Comparison of ENCODE assay signal across 8 cellular contexts in the genomic region with DNA sequence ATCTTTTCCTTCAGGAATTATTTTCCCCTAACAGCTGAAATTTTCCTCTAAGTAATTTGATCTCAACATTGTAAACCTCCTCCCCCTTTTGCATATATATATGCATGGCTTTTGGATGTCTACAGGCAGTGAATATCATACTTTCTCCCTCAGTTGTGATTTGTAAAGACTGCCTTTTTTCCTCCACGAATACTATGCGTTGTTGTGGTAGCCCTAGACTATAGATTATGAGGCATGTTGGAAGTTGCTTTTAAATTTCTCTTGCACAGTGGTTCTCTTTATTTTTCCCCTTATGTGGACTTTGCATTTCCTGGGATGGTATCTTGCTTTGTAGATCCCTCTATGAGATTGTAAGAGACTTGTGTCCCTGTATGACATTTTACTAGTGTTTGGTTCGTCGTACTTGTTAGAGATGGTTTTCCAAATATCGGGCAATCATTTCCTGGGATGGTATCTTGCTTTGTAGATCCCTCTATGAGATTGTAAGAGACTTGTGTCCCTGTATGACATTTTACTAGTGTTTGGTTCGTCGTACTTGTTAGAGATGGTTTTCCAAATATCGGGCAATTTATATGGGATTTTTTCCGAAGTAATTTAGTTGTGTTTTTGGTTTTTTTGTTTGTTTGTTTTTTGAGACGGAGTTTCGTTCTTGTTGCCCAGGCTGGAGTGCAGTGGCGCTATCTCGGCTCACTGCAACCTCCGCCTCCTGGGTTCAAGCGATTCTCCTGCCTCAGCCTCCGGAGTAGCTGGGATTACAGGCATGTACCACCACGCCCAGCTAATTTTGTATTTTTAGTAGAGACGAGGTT. TPM values are rescaled to one million over a fixed set of nuclear protein-coding genes. Genes with fewer than 3 reads are reported as not detected.
DNase-seq lines count a peak whose midpoint lies in the region; ATAC-seq, FAIRE-seq and TF ChIP-seq lines count a peak whose summit lies in the region.
"Not testable (repeated sequence)": the region's sequence is repeated elsewhere in the genome, so short reads cannot be mapped to it uniquely, and the experiment has no call there.

No MANE protein-coding gene starts in this region.

- H3K4me1 Mint-ChIP-seq in GM23338 (peaks cover 22% of the 10 kb centered on the region), naive B cell (peaks cover 41 to 58% (median 51%) of the 10 kb centered on the region in 3 donors)
- peaks cover 41% of the 10 kb centered on the region for H3K4me1 Mint-ChIP-seq in activated CD8-positive, alpha-beta memory T cell treated with anti-CD3 and anti-CD28 coated beads, Interleukin-2, amount 10 ng/mL, durations not matched to agents 7 days and 5 days

- not testable (repeated sequence) for H3K9me3 Mint-ChIP-seq in GM23338; activated CD8-positive, alpha-beta memory T cell treated with anti-CD3 and anti-CD28 coated beads, Interleukin-2, amount 10 ng/mL, durations not matched to agents 7 days and 5 days (ENCODE audit: low read depth); naive B cell

- intact Hi-C loops in left ventricle myocardium inferior (cut with micrococcal nuclease): not testable (repeated sequence)

- H3K27ac Mint-ChIP-seq in GM23338: not testable (repeated sequence)
- peak overlapping the region; percentile 2 for H3K27ac Mint-ChIP-seq in activated CD8-positive, alpha-beta memory T cell treated with anti-CD3 and anti-CD28 coated beads, Interleukin-2, amount 10 ng/mL, durations not matched to agents 7 days and 5 days
- peak overlapping the region in 1 of 6 donors; percentile 98 for H3K27ac Mint-ChIP-seq in naive B cell

- not testable (repeated sequence) for DNase-seq in AG04449 (ENCODE audit: low read depth, low spot score); GM23338 (ENCODE audit: low spot score); NT2/D1 (ENCODE audit: low read depth, low spot score); activated CD8-positive, alpha-beta memory T cell treated with anti-CD3 and anti-CD28 coated beads, Interleukin-2, amount 10 ng/mL, durations not matched to agents 7 days and 5 days; choroid plexus epithelial cell (ENCODE audit: low read depth); left ventricle myocardium inferior; naive B cell
- peak; percentile 29 for DNase-seq in small intestine

- peaks cover 25% of the 10 kb centered on the region for H4K20me1 ChIP-seq in GM23338 (replicated peaks; ENCODE audit: insufficient read depth)

- H3K4me2 ChIP-seq in GM23338: peak overlapping the region; percentile 94

- POLR2A ChIA-PET in AG04449 (lab: Yijun Ruan, JAX): interaction anchor here (0.6 kb wide), 1 partner anchor 17 kb away, joined by 3 read pairs; no protein-coding TSS in a partner anchor

- H3K9ac ChIP-seq in NT2/D1 (ENCODE audit: insufficient read length, low read depth): peak overlapping the region; percentile 92

- CTCF ChIA-PET in AG04449 (lab: Yijun Ruan, JAX): interaction anchor here (1.4 to 3.2 kb wide), 2 partner anchors 9 to 95 kb away, joined by 3 to 12 read pairs; a partner anchor contains a TSS
- CTCF ChIA-PET in activated CD8-positive, alpha-beta memory T cell treated with anti-CD3 and anti-CD28 coated beads, Interleukin-2, amount 10 ng/mL, durations not matched to agents 7 days and 5 days (lab: Charles Lee): interaction anchor here (0.8 to 3.7 kb wide), 5 partner anchors 8 to 104 kb away, joined by 3 to 16 read pairs (median 4); a partner anchor contains a TSS

- H3K9me2 ChIP-seq in GM23338 (ENCODE audit: insufficient read depth): not testable (repeated sequence)

- not testable (repeated sequence) for ATAC-seq in GM23338; activated CD8-positive, alpha-beta memory T cell treated with anti-CD3 and anti-CD28 coated beads, Interleukin-2, amount 10 ng/mL, durations not matched to agents 7 days and 5 days; naive B cell (ENCODE audit: low read depth in 2 of 2)

- not testable (repeated sequence) for H3K27ac ChIP-seq in GM23338 (ENCODE audit: low read depth)
- peak overlapping the region; percentile 95 for H3K27ac ChIP-seq in left ventricle myocardium inferior (replicated peaks)
- H3K27ac ChIP-seq in small intestine (ENCODE audit: low read depth in 1 of 2, low read length in 1 of 2): peak overlapping the region; percentile 65 to 96

- H3K4me3 Mint-ChIP-seq in GM23338 (peak overlapping the region; percentile 96), naive B cell (peak overlapping the region in 6 of 8 donors; percentile 94 to 99 (median 97))
- H3K4me3 Mint-ChIP-seq in activated CD8-positive, alpha-beta memory T cell treated with anti-CD3 and anti-CD28 coated beads, Interleukin-2, amount 10 ng/mL, durations not matched to agents 7 days and 5 days: peak overlapping the region; percentile 97

- not testable (repeated sequence) for H3F3A ChIP-seq in GM23338 (replicated peaks; ENCODE audit: low read depth)

- H3K4me3 ChIP-seq in AG04449 (ENCODE audit: low read depth, low read length) (peak overlapping the region; percentile 92), GM23338 (peak overlapping the region; percentile 97), NT2/D1 (ENCODE audit: insufficient read length, low read depth) (peak overlapping the region; percentile 62), choroid plexus epithelial cell (ENCODE audit: low read depth, low read length) (peak overlapping the region; percentile 95), left ventricle myocardium inferior (peak overlapping the region; percentile 97), small intestine (ENCODE audit: low read depth in 1 of 2, low read length in 2 of 2) (peak overlapping the region in 1 of 2 donors; percentile 72)

- H3K4me1 ChIP-seq in GM23338 (ENCODE audit: insufficient read depth) (peaks cover 11% of the 10 kb centered on the region), left ventricle myocardium inferior (peaks cover 82% of the 10 kb centered on the region)
- not testable (repeated sequence) for H3K4me1 ChIP-seq in NT2/D1 (ENCODE audit: insufficient read depth, insufficient read length); small intestine (ENCODE audit: control insufficient read depth in 2 of 2, insufficient read depth in 1 of 2, low read depth in 1 of 2, low read length in 1 of 2)

- H3K27me3 Mint-ChIP-seq in GM23338 (ENCODE audit: insufficient read depth, low read depth, poor library complexity): peaks cover 11% of the 10 kb centered on the region
- not testable (repeated sequence) for H3K27me3 Mint-ChIP-seq in activated CD8-positive, alpha-beta memory T cell treated with anti-CD3 and anti-CD28 coated beads, Interleukin-2, amount 10 ng/mL, durations not matched to agents 7 days and 5 days; naive B cell

- WGBS in small intestine, 3 donors: 21 to 66% (median 43%) methylated on average over 18 of the region's 18 CpGs

- H3K27me3 ChIP-seq in GM23338 (ENCODE audit: insufficient read depth); NT2/D1 (ENCODE audit: insufficient read depth, insufficient read length); left ventricle myocardium inferior (ENCODE audit: low read depth); small intestine (ENCODE audit: control insufficient read depth in 2 of 2, insufficient read depth in 2 of 2, low read length in 2 of 2): not testable (repeated sequence)

- FAIRE-seq in small intestine (lab: Jason Lieb, UNC): not testable (repeated sequence)

- TF ChIP-seq CTCF in AG04449 (IDR thresholded peaks at IDR 0.05; ENCODE audit: insufficient read depth, low read length, missing control alignments); GM23338 (conservative IDR thresholded peaks at IDR 0.05; ENCODE audit: low read depth in 2 of 2); choroid plexus epithelial cell (conservative IDR thresholded peaks at IDR 0.05; ENCODE audit: low read depth, low read length); left ventricle myocardium inferior (IDR thresholded peaks at IDR 0.05; ENCODE audit: borderline replicate concordance): not testable (repeated sequence)

- H3K79me2 ChIP-seq in GM23338 (replicated peaks; ENCODE audit: insufficient read depth): peaks cover 85% of the 10 kb centered on the region

- H3K36me3 Mint-ChIP-seq in GM23338 (ENCODE audit: low read depth); naive B cell: not testable (repeated sequence)
- H3K36me3 Mint-ChIP-seq in activated CD8-positive, alpha-beta memory T cell treated with anti-CD3 and anti-CD28 coated beads, Interleukin-2, amount 10 ng/mL, durations not matched to agents 7 days and 5 days: peaks cover 10% of the 10 kb centered on the region

- H3K9me3 ChIP-seq in NT2/D1 (ENCODE audit: insufficient read depth, low read length); left ventricle myocardium inferior (replicated peaks); small intestine (ENCODE audit: control insufficient read depth, low read depth): not testable (repeated sequence)

- not testable (repeated sequence) for H3K36me3 ChIP-seq in GM23338 (ENCODE audit: insufficient read depth); NT2/D1 (ENCODE audit: insufficient read depth, insufficient read length, low read length); left ventricle myocardium inferior; small intestine (ENCODE audit: control insufficient read depth in 2 of 2, insufficient read depth in 2 of 2, low read length in 2 of 2)

- not testable (repeated sequence) for H2AFZ ChIP-seq in GM23338

RNA-seq across cellular contexts. Expression of a gene that starts 2.0 kb away (rescaled TPM):
- total RNA-seq in GM23338 (2014; rRNA removed; shearing (Covaris generic)): 35.9 and 39.7 TPM in 2 replicates
- polyA plus RNA-seq in GM23338 (2016; fragmentation: Nextera tagmentation; extraction: Ambion mirVana) (20.4 and 25.8 TPM in 2 replicates), naive B cell (ENCODE audit: low read depth in 6 of 6) (10 to 100 TPM; 26.7 to 42.7 (median 33.5) TPM), small intestine (10 to 100 TPM; 12.4 to 17.4 (median 17.0) TPM)
- total RNA-seq in activated CD8-positive, alpha-beta memory T cell treated with anti-CD3 and anti-CD28 coated beads, Interleukin-2, amount 10 ng/mL, durations not matched to agents 7 days and 5 days: 10 to 100 TPM; 32.6 to 33.7 TPM
- 14.0 TPM for total RNA-seq in left ventricle myocardium inferior

RNA-seq across cellular contexts. Expression of a gene that starts 2.3 kb away (rescaled TPM):
- 78.0 and 111 TPM in 2 replicates for total RNA-seq in GM23338 (2014; rRNA removed; shearing (Covaris generic))
- polyA plus RNA-seq in GM23338 (2016; fragmentation: Nextera tagmentation; extraction: Ambion mirVana): 93.2 and 105 TPM in 2 replicates
- total RNA-seq in activated CD8-positive, alpha-beta memory T cell treated with anti-CD3 and anti-CD28 coated beads, Interleukin-2, amount 10 ng/mL, durations not matched to agents 7 days and 5 days: 100 to 1,000 TPM; 118 to 124 TPM
- total RNA-seq in left ventricle myocardium inferior: 56.3 TPM
- 100 to 1,000 TPM in 1 of 6 donors, 10 to 100 TPM in 5; 85.1 to 109 (median 93.6) TPM for polyA plus RNA-seq in naive B cell (ENCODE audit: low read depth in 6 of 6)
- 10 to 100 TPM; 60.8 to 79.8 (median 61.3) TPM for polyA plus RNA-seq in small intestine

RNA-seq across cellular contexts. Expression of a gene that starts 57.0 kb away (rescaled TPM):
- 13.2 and 13.4 TPM in 2 replicates for total RNA-seq in GM23338 (2014; rRNA removed; shearing (Covaris generic))
- 10.3 and 10.9 TPM in 2 replicates for polyA plus RNA-seq in GM23338 (2016; fragmentation: Nextera tagmentation; extraction: Ambion mirVana)
- 10 to 100 TPM; 24.9 to 30.2 TPM for total RNA-seq in activated CD8-positive, alpha-beta memory T cell treated with anti-CD3 and anti-CD28 coated beads, Interleukin-2, amount 10 ng/mL, durations not matched to agents 7 days and 5 days
- total RNA-seq in left ventricle myocardium inferior: 57.8 TPM
- polyA plus RNA-seq in naive B cell (ENCODE audit: low read depth in 6 of 6): 100 to 1,000 TPM; 108 to 236 (median 132) TPM
- 10 to 100 TPM; 18.8 to 30.3 (median 24.9) TPM for polyA plus RNA-seq in small intestine
